8 cellular contexts compared by ENCODE assay signal in the genomic region with DNA sequence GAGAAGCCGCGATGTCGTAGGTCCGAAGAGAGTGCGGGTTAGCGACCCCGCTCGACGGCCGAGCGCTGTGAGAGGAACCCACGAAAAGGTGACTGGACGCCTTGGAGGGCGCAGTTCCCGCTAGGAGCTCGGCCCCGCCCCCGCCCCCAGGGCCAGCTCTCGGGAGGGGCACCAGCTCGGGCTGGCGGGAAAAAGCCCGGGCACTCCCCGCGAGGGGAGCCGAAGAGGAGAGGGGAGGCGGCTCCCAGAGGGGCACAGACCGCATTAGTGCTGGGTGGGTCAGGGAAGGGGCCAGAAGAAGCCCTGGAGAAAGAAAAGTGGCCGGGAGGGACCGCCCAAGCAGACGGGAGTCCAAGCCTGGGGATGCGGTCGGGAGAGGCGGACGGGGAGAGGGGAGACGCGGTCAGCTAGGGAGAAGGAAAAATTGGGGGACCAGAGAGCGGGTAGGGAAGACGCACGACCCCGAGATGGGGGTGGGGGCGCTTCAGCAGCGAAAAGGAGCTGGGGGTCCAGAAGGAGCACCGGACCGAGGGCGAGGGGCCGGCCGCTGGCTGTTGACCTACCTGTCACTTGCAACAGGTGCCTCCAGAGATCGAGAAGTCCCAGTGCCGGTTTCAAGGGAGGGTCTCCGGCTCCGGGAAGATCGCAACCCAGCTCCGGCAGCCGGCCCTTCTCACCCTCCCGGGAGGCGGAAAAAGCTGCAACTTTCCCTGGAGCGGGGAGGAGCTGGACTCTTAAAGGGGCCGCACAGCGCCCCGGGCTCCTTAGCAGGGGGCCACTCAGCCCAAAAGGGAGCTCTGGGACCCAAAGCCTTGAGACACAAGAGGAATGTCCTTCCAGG. TPM values are rescaled to one million over a fixed set of nuclear protein-coding genes. Genes with fewer than 3 reads are reported as not detected.
DNase-seq lines count a peak whose midpoint lies in the region; ATAC-seq and TF ChIP-seq lines count a peak whose summit lies in the region.

Gene SYTL4 (minus strand): TSS at position 681 of the 841 bp plus-strand sequence. CDS start 30,084 bp downstream, outside the sequence.

- no peak within 1 kb of the TSS for H3K27ac Mint-ChIP-seq in endothelial cell (ENCODE audit: unreplicated experiment)

- no peaks in the 10 kb centered on the region for H3K4me1 Mint-ChIP-seq in endothelial cell (ENCODE audit: unreplicated experiment)

- TF ChIP-seq CTCF in endothelial cell (IDR thresholded peaks at IDR 0.05; ENCODE audit: unreplicated experiment) (no peak), mucosa of descending colon (IDR thresholded peaks at IDR 0.05) (no peak)

- DNase-seq in COLO829 (ENCODE audit: low spot score) (peak; percentile 24), NCI-H1092 (lab: John Stamatoyannopoulos, UW) (peak; percentile 15), endothelial cell (ENCODE audit: low spot score) (peak; percentile 10), mucosa of descending colon (peak; percentile 44 to 64 (median 64)), NCI-H1436 treated with DMSO at 0.1 percent for 48 hours (lab: John Stamatoyannopoulos, UW) (no peak), occipital lobe (lab: John Stamatoyannopoulos, UW) (no peak)

- H3K4me1 ChIP-seq in mucosa of descending colon (ENCODE audit: low read depth) = no peaks in the 10 kb centered on the region

- peak within 1 kb of the TSS; percentile 90 for H3K4me3 Mint-ChIP-seq in endothelial cell (ENCODE audit: unreplicated experiment)

- H3K36me3 Mint-ChIP-seq in endothelial cell (ENCODE audit: low read depth, unreplicated experiment) = no peaks in the 10 kb centered on the region

- peaks cover 9% of the 10 kb centered on the region for H3K27me3 Mint-ChIP-seq in endothelial cell (ENCODE audit: unreplicated experiment)

- H3K36me3 ChIP-seq in mucosa of descending colon (ENCODE audit: low read depth) = no peaks in the 10 kb centered on the region

- no peaks in the 10 kb centered on the region for H3K9me3 ChIP-seq in mucosa of descending colon

- intact Hi-C loops in mucosa of descending colon (cut with DNase I, micrococcal nuclease) = no loop called here

- H3K9me3 Mint-ChIP-seq in endothelial cell (ENCODE audit: unreplicated experiment) = no peaks in the 10 kb centered on the region

- ATAC-seq in mucosa of descending colon = peak; percentile 87
- no peak for ATAC-seq in GM19467 (IDR thresholded peaks at IDR 0.05; ENCODE audit: unreplicated experiment)
- ATAC-seq in HG02852 (IDR thresholded peaks at IDR 0.05; ENCODE audit: unreplicated experiment) = no peak

- H3K4me3 ChIP-seq in mucosa of descending colon = peak within 1 kb of the TSS; percentile 50

RNA-seq across cellular contexts. Expression of gene SYTL4, which starts in this region (rescaled TPM):
- total RNA-seq in endothelial cell (ENCODE audit: unreplicated experiment) (3.9 TPM), mucosa of descending colon (10 to 100 TPM; 35.7 to 47.1 (median 44.3) TPM), occipital lobe (2.3 TPM)

Comparison
In these comparisons a context has a peak if more than half of its experiments do, and no peak if none do; other contexts are left out.
1. DNase-seq: peak in COLO829 (single experiment), NCI-H1092 (single experiment), endothelial cell (single experiment) and mucosa of descending colon (3 of 3); none in NCI-H1436 treated with DMSO at 0.1 percent for 48 hours (single experiment) and occipital lobe (single experiment).